Comparison of ENCODE assay signal across 11 cellular contexts in the genomic region with DNA sequence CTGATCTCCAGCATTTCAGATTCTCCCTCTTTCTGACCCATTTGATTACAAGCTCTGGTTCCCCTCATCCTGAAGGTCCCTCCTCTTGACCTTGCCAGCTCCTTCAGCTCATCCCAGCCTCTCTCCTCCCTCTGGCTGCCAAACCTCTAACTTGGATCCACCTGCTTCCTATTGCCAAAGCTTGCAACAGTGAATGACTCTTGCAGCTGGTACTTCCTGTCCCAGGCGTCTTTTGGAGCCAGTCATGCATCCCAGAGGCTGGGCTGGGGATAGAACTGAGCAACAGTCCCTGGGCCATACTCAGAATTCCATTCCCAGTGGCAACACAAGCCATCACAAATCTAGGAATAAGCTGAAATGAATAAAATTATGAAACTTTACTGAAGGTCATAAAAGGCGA. TPM values are rescaled to one million over a fixed set of nuclear protein-coding genes. Genes with fewer than 3 reads are reported as not detected.
DNase-seq lines count a peak whose midpoint lies in the region; ATAC-seq lines count a peak whose summit lies in the region.
"Had no signal": no experiment of that assay in that cellular context is flagged by ENCODE, and none has a peak within 500 bp of the region (broad histone marks: within the 10 kb centered on the region; RNA-seq: fewer than 3 reads in every experiment).

No MANE protein-coding gene starts in this region.

- peak overlapping the region; percentile 99 for H3K27ac ChIP-seq in caudate nucleus (ENCODE audit: low read depth, low read length)

- peak in 10 of 14 donors; percentile 11 to 70 (median 58) for DNase-seq in C1 segment of cervical spinal cord (lab: John Stamatoyannopoulos, UW)
- DNase-seq in Kasumi-1 (lab: John Stamatoyannopoulos, UW), result peak; percentile 12 to 24
- peak in 32 of 61 donors; percentile 9 to 72 (median 50) for DNase-seq in caudate nucleus (lab: John Stamatoyannopoulos, UW)
- peak in 35 of 56 donors; percentile 7 to 81 (median 46) for DNase-seq in nucleus accumbens (lab: John Stamatoyannopoulos, UW)
- DNase-seq in activated T-helper 2 cell treated with anti-CD3 and anti-CD28 coated beads, Interferon-gamma antibody, Interleukin-2, Interleukin-4, amounts not matched to agents 10 μg/mL and 5 μg/mL and 100 μg/mL, durations not matched to agents 14 hours and 24 hours and 36 hours (ENCODE audit: low spot score), result no peak
- no peak for DNase-seq in Right ventricle myocardium inferior (ENCODE audit: missing footprints)
- no peak for DNase-seq in central memory CD4-positive, alpha-beta T cell
- no peak for DNase-seq in HuH-7 (ENCODE audit: low spot score)
- DNase-seq: retina, T-helper 2 cell had no signal

- H3K4me3 Mint-ChIP-seq in activated T-helper 2 cell treated with anti-CD3 and anti-CD28 coated beads, Interferon-gamma antibody, Interleukin-2, Interleukin-4, amounts not matched to agents 10 μg/mL and 5 μg/mL and 100 μg/mL, durations not matched to agents 14 hours and 24 hours and 36 hours (ENCODE audit: low read depth), result no peak overlapping the region
- H3K4me3 Mint-ChIP-seq: activated naive CD8-positive, alpha-beta T cell had no signal

- H3K27ac Mint-ChIP-seq in activated T-helper 2 cell treated with anti-CD3 and anti-CD28 coated beads, Interferon-gamma antibody, Interleukin-2, Interleukin-4, amounts not matched to agents 10 μg/mL and 5 μg/mL and 100 μg/mL, durations not matched to agents 14 hours and 24 hours and 36 hours, result no peak overlapping the region
- H3K27ac Mint-ChIP-seq: activated naive CD8-positive, alpha-beta T cell had no signal

- H3K4me1 Mint-ChIP-seq in activated T-helper 2 cell treated with anti-CD3 and anti-CD28 coated beads, Interferon-gamma antibody, Interleukin-2, Interleukin-4, amounts not matched to agents 10 μg/mL and 5 μg/mL and 100 μg/mL, durations not matched to agents 14 hours and 24 hours and 36 hours (ENCODE audit: low read depth), result peaks cover 26% of the 10 kb centered on the region

- H3K9me3 Mint-ChIP-seq in activated T-helper 2 cell treated with anti-CD3 and anti-CD28 coated beads, Interferon-gamma antibody, Interleukin-2, Interleukin-4, amounts not matched to agents 10 μg/mL and 5 μg/mL and 100 μg/mL, durations not matched to agents 14 hours and 24 hours and 36 hours, result no peaks in the 10 kb centered on the region

- intact Hi-C loops in activated T-helper 2 cell treated with anti-CD3 and anti-CD28 coated beads, Interferon-gamma antibody, Interleukin-2, Interleukin-4, amounts not matched to agents 10 μg/mL and 5 μg/mL and 100 μg/mL, durations not matched to agents 14 hours and 24 hours and 36 hours (cut with micrococcal nuclease), result no loop called here
- intact Hi-C loops in Right ventricle myocardium inferior (cut with DNase I), result no loop called here

- no peaks in the 10 kb centered on the region for H3K36me3 Mint-ChIP-seq in activated T-helper 2 cell treated with anti-CD3 and anti-CD28 coated beads, Interferon-gamma antibody, Interleukin-2, Interleukin-4, amounts not matched to agents 10 μg/mL and 5 μg/mL and 100 μg/mL, durations not matched to agents 14 hours and 24 hours and 36 hours (ENCODE audit: low read depth)
- H3K36me3 Mint-ChIP-seq: activated naive CD8-positive, alpha-beta T cell had no signal

- no peak for ATAC-seq in Right ventricle myocardium inferior

- H3K27me3 Mint-ChIP-seq in activated T-helper 2 cell treated with anti-CD3 and anti-CD28 coated beads, Interferon-gamma antibody, Interleukin-2, Interleukin-4, amounts not matched to agents 10 μg/mL and 5 μg/mL and 100 μg/mL, durations not matched to agents 14 hours and 24 hours and 36 hours (ENCODE audit: low read depth), result no peaks in the 10 kb centered on the region
- H3K27me3 Mint-ChIP-seq: activated naive CD8-positive, alpha-beta T cell had no signal

RNA-seq across cellular contexts. Expression of a gene that starts 27.7 kb away (rescaled TPM):
- total RNA-seq in activated T-helper 2 cell treated with anti-CD3 and anti-CD28 coated beads, Interferon-gamma antibody, Interleukin-2, Interleukin-4, amounts not matched to agents 10 μg/mL and 5 μg/mL and 100 μg/mL, durations not matched to agents 14 hours and 24 hours and 36 hours, result 0.07 TPM in 1 of 2 replicates, not detected in the other
- not detected for total RNA-seq in Right ventricle myocardium inferior

Comparison
In these comparisons a context has a peak if more than half of its experiments do, and no peak if none do; other contexts are left out.
1. DNase-seq: peak in C1 segment of cervical spinal cord (10 of 14), Kasumi-1 (2 of 2), caudate nucleus (32 of 61) and nucleus accumbens (35 of 56); none in activated T-helper 2 cell treated with anti-CD3 and anti-CD28 coated beads, Interferon-gamma antibody, Interleukin-2, Interleukin-4, amounts not matched to agents 10 μg/mL and 5 μg/mL and 100 μg/mL, durations not matched to agents 14 hours and 24 hours and 36 hours (single experiment), Right ventricle myocardium inferior (single experiment), central memory CD4-positive, alpha-beta T cell (single experiment) and HuH-7 (single experiment).